In genomic region chr1:181015258-181015630, GRCh38 we compare ENCODE assay signal across 20 cellular contexts. TPM values are rescaled to one million over a fixed set of nuclear protein-coding genes. Genes with fewer than 3 reads are reported as not detected.
DNase-seq lines count a peak whose midpoint lies in the region; ATAC-seq and TF ChIP-seq lines count a peak whose summit lies in the region.
"Had no signal": no experiment of that assay in that cellular context is flagged by ENCODE, and none has a peak within 500 bp of the region (broad histone marks: within the 10 kb centered on the region; RNA-seq: fewer than 3 reads in every experiment).

No MANE protein-coding gene starts in this region.

- no peak overlapping the region for H3K9ac ChIP-seq in adipocyte (ENCODE audit: low read length)

- no peak for ATAC-seq in HG03378 (IDR thresholded peaks at IDR 0.05; ENCODE audit: unreplicated experiment)
- no peak for ATAC-seq in GM21390 (IDR thresholded peaks at IDR 0.05; ENCODE audit: unreplicated experiment)
- ATAC-seq: body of pancreas, left lobe of liver, Panc1 had no signal

- no peak for TF ChIP-seq POLR2A in NB4 (IDR thresholded peaks at IDR 0.05; ENCODE audit: extremely low read depth, insufficient read length)

- peak overlapping the region; percentile 37; the same call in 1 of the 2 replicates for H3K4me3 ChIP-seq in GM08714 (ENCODE audit: low read length)
- H3K4me3 ChIP-seq in NB4 (ENCODE audit: low read depth, low read length), result no peak overlapping the region
- no peak overlapping the region for H3K4me3 ChIP-seq in adipocyte (ENCODE audit: low read length)
- peak overlapping the region in 1 of 2 experiments; percentile 2 for H3K4me3 ChIP-seq in neutrophil (ENCODE audit: low read depth in 1 of 2, low read length in 1 of 2)
- H3K4me3 ChIP-seq: body of pancreas, coronary artery, pancreas, SK-N-MC had no signal

- peak overlapping the region; percentile 89 for H3K27ac ChIP-seq in neutrophil
- H3K27ac ChIP-seq: coronary artery, SK-N-MC had no signal

- DNase-seq in NB4 (ENCODE audit: low read depth) (peak; percentile 89), adipocyte (ENCODE audit: low read depth) (peak; percentile 22), mesenteric fat pad (ENCODE audit: low spot score) (no peak)
- DNase-seq in activated naive CD4-positive, alpha-beta T cell (lab: John Stamatoyannopoulos, UW), result no peak
- DNase-seq: activated CD4-positive, alpha-beta T cell treated with anti-CD3 and anti-CD28 coated beads, Interleukin-2, amount 10 ng/mL, durations not matched to agents 7 days and 5 days; activated naive CD4-positive, alpha-beta T cell treated with anti-CD3 and anti-CD28 coated beads, Interleukin-2, amount 50 U/mL, for 16 hours; body of pancreas; foreskin melanocyte; NCI-H2081; NCI-H524; pancreas; substantia nigra had no signal

- no peaks in the 10 kb centered on the region for H3K27me3 ChIP-seq in adipocyte (replicated peaks; ENCODE audit: control insufficient read depth, insufficient read depth, low read length)
- no peaks in the 10 kb centered on the region for H3K27me3 ChIP-seq in neutrophil
- H3K27me3 ChIP-seq: body of pancreas, pancreas had no signal

- TF ChIP-seq CTCF in NB4 (IDR thresholded peaks at IDR 0.05; ENCODE audit: low read depth, low read length), result no peak
- TF ChIP-seq CTCF in neutrophil (IDR thresholded peaks at IDR 0.05), result no peak

- H3K36me3 ChIP-seq in adipocyte (ENCODE audit: control insufficient read depth, insufficient read depth, low read length, severe bottlenecking) (peaks cover 4% of the 10 kb centered on the region), neutrophil (no peaks in the 10 kb centered on the region)
- H3K36me3 ChIP-seq: pancreas had no signal

- H3K9me3 ChIP-seq in adipocyte (ENCODE audit: control insufficient read depth, low read length) (no peaks in the 10 kb centered on the region), neutrophil (no peaks in the 10 kb centered on the region)
- H3K9me3 ChIP-seq: body of pancreas, pancreas had no signal

- H3K4me1 ChIP-seq in adipocyte (ENCODE audit: control insufficient read depth, insufficient read depth, low read length), result peaks cover 26% of the 10 kb centered on the region
- peaks cover 51 to 61% of the 10 kb centered on the region in 2 experiments for H3K4me1 ChIP-seq in neutrophil (ENCODE audit: control insufficient read depth in 1 of 2, insufficient read depth in 1 of 2, low read depth in 1 of 2, low read length in 1 of 2)

RNA-seq across cellular contexts. Expression of gene STX6, which starts 7.4 kb away (rescaled TPM):
- 16.6 TPM for total RNA-seq in mesenteric fat pad

RNA-seq across cellular contexts. Expression of gene MR1, which starts 18.5 kb away (rescaled TPM):
- total RNA-seq in mesenteric fat pad, result 14.2 TPM

Comparison
In these comparisons a context has a peak if more than half of its experiments do, and no peak if none do; other contexts are left out.
1. DNase-seq: peak in NB4 (single experiment) and adipocyte (single experiment); none in mesenteric fat pad (single experiment) and activated naive CD4-positive, alpha-beta T cell (0 of 4).